ENCODE assay signal across 21 cellular contexts in the genomic region with DNA sequence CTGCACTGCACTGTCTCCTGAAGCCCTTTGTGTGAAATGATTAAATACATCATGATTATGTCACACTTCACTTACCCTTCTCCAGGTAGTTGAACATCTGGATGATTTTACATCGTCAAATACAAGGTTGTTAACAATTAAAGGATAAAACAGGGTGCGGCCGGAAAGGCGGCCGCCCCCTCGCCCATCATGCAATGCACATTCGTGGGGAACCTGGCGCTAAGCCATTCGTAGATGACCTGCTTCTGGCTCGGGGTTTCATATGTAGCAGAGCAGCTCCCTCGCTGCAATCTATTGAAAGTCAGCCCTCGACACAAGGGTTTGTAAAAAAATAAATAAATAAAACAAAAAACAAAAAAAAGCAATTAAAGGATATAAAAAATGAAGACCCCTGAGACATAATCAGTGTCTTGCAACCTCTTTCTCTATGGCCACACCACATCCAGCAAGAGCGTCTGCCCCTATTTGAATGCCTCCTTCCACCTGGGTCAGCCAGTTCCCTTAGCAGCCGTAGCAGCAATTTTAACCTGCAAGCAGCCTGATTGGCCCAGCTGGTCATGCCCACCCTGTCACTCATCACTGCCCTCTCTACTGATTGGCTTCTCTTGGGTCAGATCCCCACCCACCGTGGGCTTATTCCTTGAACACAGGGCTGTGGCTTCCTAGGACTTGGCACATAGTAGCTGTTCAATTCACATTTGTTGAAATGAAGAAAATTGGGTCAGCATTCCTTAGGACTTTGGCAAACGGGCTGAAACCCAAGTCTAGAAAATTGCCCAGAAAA.
"Had no signal": no experiment of that assay in that cellular context is flagged by ENCODE, and none has a peak within 500 bp of the region (broad histone marks: within the 10 kb centered on the region; RNA-seq: fewer than 3 reads in every experiment).

No MANE protein-coding gene starts in this region.

- ATAC-seq: activated CD8-positive, alpha-beta T cell treated with anti-CD3 and anti-CD28 coated beads, Interleukin-2, amount 10 ng/mL, durations not matched to agents 7 days and 5 days had no signal

- H3K4me3 ChIP-seq: breast epithelium, MG63, Peyer's patch had no signal

- DNase-seq: activated CD4-positive, alpha-beta T cell treated with anti-CD3 and anti-CD28 coated beads for 48 hours; activated CD4-positive, alpha-beta T cell treated with anti-CD3 and anti-CD28 coated beads, Interleukin-2, amount 50 U/mL, for 4 hours; activated CD4-positive, CD25-positive, alpha-beta regulatory T cell treated with anti-CD3 and anti-CD28 coated beads, Interleukin-2, amount 50 U/mL, for 72 hours; activated CD8-positive, alpha-beta memory T cell treated with anti-CD3 and anti-CD28 coated beads, Interleukin-2, amount 50 U/mL, for 48 hours; activated CD8-positive, alpha-beta T cell treated with anti-CD3 and anti-CD28 coated beads, Interleukin-2, amount 10 ng/mL, durations not matched to agents 7 days and 5 days; activated naive CD4-positive, alpha-beta T cell treated with anti-CD3 and anti-CD28 coated beads, Interleukin-2, amount 50 U/mL, for 16 hours; activated naive CD8-positive, alpha-beta T cell treated with anti-CD3 and anti-CD28 coated beads, Interleukin-2, amount 10 ng/mL, durations not matched to agents 7 days and 5 days; activated T-cell treated with anti-CD3 and anti-CD28 coated beads, Interleukin-2, amount 50 U/mL, for 1 hour; aorta; caudate nucleus; MG63; MV-4-11; NCI-H1092 treated with DMSO at 0.1 percent for 48 hours; NCI-H146; NCI-H2029; NCI-H510A; NCI-H526 treated with DMSO at 0.1 percent for 48 hours; Peyer's patch; SHP77 treated with DMSO at 0.1 percent for 48 hours had no signal

- H3K27ac ChIP-seq: breast epithelium, KMS-11, Peyer's patch had no signal

- H3K9ac ChIP-seq: KMS-11 had no signal

- H3K4me2 ChIP-seq: KMS-11 had no signal

- H3K27me3 ChIP-seq: breast epithelium, MG63, Peyer's patch had no signal

- H3K4me1 ChIP-seq: breast epithelium, Peyer's patch had no signal

- H3K36me3 ChIP-seq: breast epithelium, MG63, Peyer's patch had no signal
